17 cellular contexts compared by ENCODE assay signal in the genomic region with DNA sequence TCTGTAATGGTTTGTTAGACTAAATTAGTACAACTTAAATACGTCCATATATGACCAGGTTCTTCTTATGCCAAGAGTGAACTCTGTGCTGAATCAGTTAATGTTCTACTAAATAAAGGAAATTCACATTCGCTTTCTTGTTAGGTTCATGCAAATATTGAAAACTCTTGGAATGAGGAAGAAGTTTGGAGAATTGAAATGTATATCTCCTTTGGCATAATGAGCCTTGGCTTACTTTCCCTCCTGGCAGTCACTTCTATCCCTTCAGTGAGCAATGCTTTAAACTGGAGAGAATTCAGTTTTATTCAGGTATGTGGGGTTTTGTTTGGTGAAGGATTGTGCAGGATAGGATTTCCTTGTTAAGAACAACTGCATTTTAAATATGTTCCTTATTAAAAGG. TPM values are rescaled to one million over a fixed set of nuclear protein-coding genes. Genes with fewer than 3 reads are reported as not detected.
DNase-seq lines count a peak whose midpoint lies in the region; ATAC-seq and TF ChIP-seq lines count a peak whose summit lies in the region.
"Had no signal": no experiment of that assay in that cellular context is flagged by ENCODE, and none has a peak within 500 bp of the region (broad histone marks: within the 10 kb centered on the region; RNA-seq: fewer than 3 reads in every experiment).

No MANE protein-coding gene starts in this region.

- TF ChIP-seq CTCF in Caco-2 (IDR thresholded peaks at IDR 0.05; ENCODE audit: insufficient read depth in 1 of 2, low read depth in 1 of 2, low read length in 1 of 2, severe bottlenecking in 1 of 2, unreplicated experiment in 1 of 2): no peak
- TF ChIP-seq CTCF in prostate gland (IDR thresholded peaks at IDR 0.05): no peak

- peak overlapping the region; percentile 38 for H3K27ac Mint-ChIP-seq in Caco-2 (ENCODE audit: unreplicated experiment)

- no peaks in the 10 kb centered on the region for H3K27me3 Mint-ChIP-seq in Caco-2 (ENCODE audit: insufficient read depth, unreplicated experiment)

- CTCF ChIA-PET in Caco-2 (lab: Charles Lee): no interaction called here

- H3K9me3 ChIP-seq in Caco-2: no peaks in the 10 kb centered on the region
- no peaks in the 10 kb centered on the region for H3K9me3 ChIP-seq in SK-N-MC (ENCODE audit: low read depth, low read length)
- H3K9me3 ChIP-seq in iPS-20b (ENCODE audit: insufficient read depth, low read depth, low read length): no peaks in the 10 kb centered on the region
- H3K9me3 ChIP-seq in prostate gland: no peaks in the 10 kb centered on the region
- H3K9me3 ChIP-seq: SJSA1 had no signal

- in situ Hi-C loops in ACHN (cut with HindIII; ENCODE audit: low pct_ligation_motif_present, low pct_unique_long_range_greater_than_20kb, low sequenced_read_pairs): no loop called here

- POLR2A ChIA-PET in Caco-2 (lab: Charles Lee): no interaction called here

- H3K4me3 ChIP-seq in Caco-2 (ENCODE audit: low read depth, low read length) (no peak overlapping the region), SK-N-MC (no peak overlapping the region), iPS-20b (ENCODE audit: low read length) (no peak overlapping the region), prostate gland (peak overlapping the region in 1 of 2 donors; percentile 9)
- H3K4me3 ChIP-seq: SJSA1 had no signal

- H3K9ac ChIP-seq in SK-N-MC (ENCODE audit: insufficient read length): no peak overlapping the region
- peak overlapping the region; percentile 14; the same call in 1 of the 2 replicates for H3K9ac ChIP-seq in iPS-20b (ENCODE audit: low read depth, low read length)

- H3K36me3 ChIP-seq in Caco-2 (ENCODE audit: control insufficient read depth, insufficient read depth, low read length) (no peaks in the 10 kb centered on the region), SK-N-MC (ENCODE audit: insufficient read depth, low read length) (peaks cover 75% of the 10 kb centered on the region), iPS-20b (ENCODE audit: insufficient read depth, low read depth, low read length) (peaks cover 24% of the 10 kb centered on the region; the same call in 1 of the 2 replicates), prostate gland (no peaks in the 10 kb centered on the region)
- H3K36me3 ChIP-seq: SJSA1 had no signal

- BruUV-seq in Caco-2 (replicated peaks; lab: Mats Ljungman, UMichigan): no TSS peak

- 37% methylated on average over 2 of the region's 2 CpGs for WGBS in prostate gland

- peaks cover 10% of the 10 kb centered on the region for H3K4me1 ChIP-seq in Caco-2
- peaks cover 12% of the 10 kb centered on the region; the same call in 1 of the 2 replicates for H3K4me1 ChIP-seq in iPS-20b (ENCODE audit: insufficient read depth, low read length)
- peaks cover 12% of the 10 kb centered on the region for H3K4me1 ChIP-seq in prostate gland (replicated peaks)
- H3K4me1 ChIP-seq: SJSA1 had no signal

- H3K4me3 Mint-ChIP-seq in Caco-2 (ENCODE audit: unreplicated experiment): no peak overlapping the region

- H3K9me3 Mint-ChIP-seq in Caco-2 (ENCODE audit: unreplicated experiment): no peaks in the 10 kb centered on the region

- peaks cover 7% of the 10 kb centered on the region for H3K4me1 Mint-ChIP-seq in Caco-2 (ENCODE audit: low read depth, unreplicated experiment)

- ATAC-seq in HG03342 (IDR thresholded peaks at IDR 0.05; ENCODE audit: unreplicated experiment): no peak
- ATAC-seq: PC-3 had no signal

- intact Hi-C loops in Caco-2 (cut with micrococcal nuclease; ENCODE audit: unreplicated experiment) (no loop called here), prostate gland (cut with DNase I) (no loop called here)

- no peak for DNase-seq in Caco-2
- DNase-seq in SK-N-MC (ENCODE audit: low read depth, low spot score): no peak
- DNase-seq in prostate gland (ENCODE audit: low spot score): no peak
- DNase-seq in NCI-H748 (lab: John Stamatoyannopoulos, UW; ENCODE audit: unreplicated experiment): no peak
- no peak for DNase-seq in NCI-H524 treated with DMSO at 0.1 percent for 48 hours (lab: John Stamatoyannopoulos, UW)
- DNase-seq in ACHN: no peak
- DNase-seq: EL, NCI-H1417 treated with DMSO at 0.1 percent for 48 hours, NCI-H1930, NCI-H2171, NCI-H446 treated with DMSO at 0.1 percent for 48 hours, NCI-H774, PC-3 had no signal

- H3K27ac ChIP-seq in SK-N-MC (0 out of 2 replicates have a peak overlapping the region, but pooled peaks have one; percentile 14), iPS-20b (ENCODE audit: low read length) (no peak overlapping the region), prostate gland (peak overlapping the region; percentile 93 to 99)
- H3K27ac ChIP-seq: C4-2B, SJSA1 had no signal

- no peak for TF ChIP-seq POLR2A in prostate gland (IDR thresholded peaks at IDR 0.05)

- no peaks in the 10 kb centered on the region for H3K36me3 Mint-ChIP-seq in Caco-2 (ENCODE audit: insufficient read depth, unreplicated experiment)

- H3K27me3 ChIP-seq in Caco-2 (replicated peaks; ENCODE audit: control insufficient read depth, insufficient read depth, low read length) (no peaks in the 10 kb centered on the region), iPS-20b (ENCODE audit: insufficient read depth, low read length) (no peaks in the 10 kb centered on the region), prostate gland (replicated peaks; ENCODE audit: insufficient read depth) (no peaks in the 10 kb centered on the region)
- H3K27me3 ChIP-seq: SJSA1 had no signal

RNA-seq across cellular contexts. Expression of a gene that starts 15.2 kb away (rescaled TPM):
- total RNA-seq in Caco-2 (2022) (4.8 and 7.4 TPM in 2 replicates), prostate gland (10 to 100 TPM; 27.4 to 50.6 TPM)

RNA-seq across cellular contexts. Expression of a gene that starts 18.2 kb away (rescaled TPM):
- total RNA-seq in Caco-2 (2022): 12.7 and 13.5 TPM in 2 replicates
- total RNA-seq in prostate gland: 100 to 1,000 TPM; 167 to 555 TPM

Comparison
In these comparisons a context has a peak if more than half of its experiments do, and no peak if none do; other contexts are left out.
1. RNA of a gene that starts 18.2 kb away (total RNA-seq): 167 to 555 TPM in prostate gland; 12.7 to 13.5 TPM in Caco-2; every median in the first group is over 10 times any median in the second.